In genomic region chr1:97270508-97271307, GRCh38 we compare ENCODE assay signal across 16 cellular contexts.
DNase-seq lines count a peak whose midpoint lies in the region; ATAC-seq and TF ChIP-seq lines count a peak whose summit lies in the region.
"Had no signal": no experiment of that assay in that cellular context is flagged by ENCODE, and none has a peak within 500 bp of the region (broad histone marks: within the 10 kb centered on the region; RNA-seq: fewer than 3 reads in every experiment).

No MANE protein-coding gene starts in this region.

- H3K4me1 ChIP-seq in lung (ENCODE audit: control insufficient read depth in 2 of 2, insufficient read depth in 2 of 2, low read length in 2 of 2) = no peaks in the 10 kb centered on the region
- peaks cover 0 to 7% (median 0%) of the 10 kb centered on the region in 6 donors for H3K4me1 ChIP-seq in spleen
- H3K4me1 ChIP-seq: esophagus squamous epithelium had no signal

- no peak for TF ChIP-seq POLR2A in spleen (IDR thresholded peaks at IDR 0.05)

- peak; percentile 70 for ATAC-seq in GM18868 (IDR thresholded peaks at IDR 0.05; ENCODE audit: unreplicated experiment)
- ATAC-seq in HG03342 (IDR thresholded peaks at IDR 0.05; ENCODE audit: unreplicated experiment) = peak; percentile 55
- ATAC-seq in lung (ENCODE audit: insufficient read depth, low FRiP score) = peak; percentile 45
- no peak for ATAC-seq in HG02588 (IDR thresholded peaks at IDR 0.05; ENCODE audit: unreplicated experiment)
- no peak for ATAC-seq in HG03469 (IDR thresholded peaks at IDR 0.05; ENCODE audit: unreplicated experiment)
- ATAC-seq: stimulated activated naive CD8-positive, alpha-beta T cell treated with anti-CD3 and anti-CD28 coated beads, Interleukin-15, amount 100 ng/mL, for 72 hours had no signal

- DNase-seq in amniotic epithelial cell (ENCODE audit: low read depth) = peak; percentile 86
- DNase-seq in lung (ENCODE audit: low spot score) = no peak
- DNase-seq in spleen = no peak
- DNase-seq in DMS153 treated with DMSO at 0.1 percent for 48 hours (lab: John Stamatoyannopoulos, UW; ENCODE audit: unreplicated experiment) = no peak
- DNase-seq: activated CD4-positive, CD25-positive, alpha-beta regulatory T cell; activated naive CD8-positive, alpha-beta T cell treated with anti-CD3 and anti-CD28 coated beads, Interleukin-2, amount 10 ng/mL, durations not matched to agents 7 days and 5 days; cortex of kidney; esophagus squamous epithelium; mammary epithelial cell; NCI-H2171; stimulated activated naive CD8-positive, alpha-beta T cell treated with anti-CD3 and anti-CD28 coated beads, Interleukin-15, amount 100 ng/mL, for 72 hours had no signal

- no peak overlapping the region for H3K4me3 ChIP-seq in lung
- no peak overlapping the region for H3K4me3 ChIP-seq in spleen
- H3K4me3 ChIP-seq: esophagus squamous epithelium had no signal

- H3K27ac ChIP-seq in lung (ENCODE audit: low read depth in 1 of 2, low read length in 1 of 2) (no peak overlapping the region), spleen (no peak overlapping the region)
- H3K27ac ChIP-seq: esophagus squamous epithelium, neutrophil had no signal

- intact Hi-C loops in spleen (cut with DNase I; ENCODE audit: low total_unique reads) = no loop called here

- TF ChIP-seq CTCF in lung (IDR thresholded peaks at IDR 0.05; ENCODE audit: control extremely low read depth, extremely low read depth) (no peak), spleen (IDR thresholded peaks at IDR 0.05 in 8 of 11, conservative IDR thresholded peaks at IDR 0.05 in 3 of 11) (no peak)

- H3K9me3 ChIP-seq in lung (ENCODE audit: control insufficient read depth in 2 of 2, insufficient read depth in 1 of 2, low read length in 1 of 2) (peaks cover 0 to 2% of the 10 kb centered on the region in 2 donors), spleen (peaks cover 0 to 9% (median 0%) of the 10 kb centered on the region in 8 donors)
- H3K9me3 ChIP-seq: esophagus squamous epithelium, neutrophil had no signal

- H3K27me3 ChIP-seq in lung (ENCODE audit: control insufficient read depth, insufficient read depth) (no peaks in the 10 kb centered on the region), spleen (replicated peaks in 1 of 7) (no peaks in the 10 kb centered on the region)
- H3K27me3 ChIP-seq: esophagus squamous epithelium, neutrophil had no signal

- no peaks in the 10 kb centered on the region for H3K36me3 ChIP-seq in lung (ENCODE audit: control insufficient read depth in 2 of 2, insufficient read depth in 2 of 2, low read length in 2 of 2)
- peaks cover 0 to 16% (median 0%) of the 10 kb centered on the region in 6 donors for H3K36me3 ChIP-seq in spleen
- H3K36me3 ChIP-seq: neutrophil had no signal

- 43 to 63% methylated on average over 3 of the region's 3 CpGs for whole genome bisulfite sequencing in lung, 2 donors
- 41 to 74% (median 58%) methylated on average over 3 of the region's 3 CpGs for WGBS in spleen, 5 donors

Comparison
In these comparisons a context has a peak if more than half of its experiments do, and no peak if none do; other contexts are left out.
1. ATAC-seq: peak in GM18868 (single experiment), HG03342 (single experiment) and lung (single experiment); none in HG02588 (single experiment) and HG03469 (single experiment).